In genomic region chr15:68812596-68813548, GRCh38 we compare ENCODE assay signal across 10 cellular contexts. TPM values are rescaled to one million over a fixed set of nuclear protein-coding genes. Genes with fewer than 3 reads are reported as not detected.
DNase-seq lines count a peak whose midpoint lies in the region; ATAC-seq and TF ChIP-seq lines count a peak whose summit lies in the region.
"Had no signal": no experiment of that assay in that cellular context is flagged by ENCODE, and none has a peak within 500 bp of the region (broad histone marks: within the 10 kb centered on the region; RNA-seq: fewer than 3 reads in every experiment).

No MANE protein-coding gene starts in this region.

- peaks cover 92% of the 10 kb centered on the region for H3K4me1 Mint-ChIP-seq in stimulated activated naive CD8-positive, alpha-beta T cell treated with anti-CD3 and anti-CD28 coated beads, Interleukin-15, Interleukin-2, amounts not matched to agents 100 ng/mL and 50 ng/mL, for 24 hours (ENCODE audit: low read depth)
- peaks cover 91% of the 10 kb centered on the region for H3K4me1 Mint-ChIP-seq in central memory CD8-positive, alpha-beta T cell
- H3K4me1 Mint-ChIP-seq in mesothelial cell of epicardium = peaks cover 70% of the 10 kb centered on the region

- no peak for TF ChIP-seq CTCF in mesothelial cell of epicardium (IDR thresholded peaks at IDR 0.05; ENCODE audit: unreplicated experiment)

- H3K9me3 Mint-ChIP-seq in stimulated activated naive CD8-positive, alpha-beta T cell treated with anti-CD3 and anti-CD28 coated beads, Interleukin-15, Interleukin-2, amounts not matched to agents 100 ng/mL and 50 ng/mL, for 24 hours = no peaks in the 10 kb centered on the region
- H3K9me3 Mint-ChIP-seq in central memory CD8-positive, alpha-beta T cell = no peaks in the 10 kb centered on the region
- H3K9me3 Mint-ChIP-seq in mesothelial cell of epicardium = no peaks in the 10 kb centered on the region

- ATAC-seq in stimulated activated naive CD8-positive, alpha-beta T cell treated with anti-CD3 and anti-CD28 coated beads, Interleukin-15, Interleukin-2, amounts not matched to agents 100 U/mL and 50 U/mL, for 24 hours = no peak
- no peak for ATAC-seq in central memory CD8-positive, alpha-beta T cell (replicated peaks; ENCODE audit: extremely low read depth, poor library complexity, severe bottlenecking)
- ATAC-seq in GM21528 (IDR thresholded peaks at IDR 0.05; ENCODE audit: low FRiP score, unreplicated experiment) (no peak), HG02642 (IDR thresholded peaks at IDR 0.05; ENCODE audit: poor library complexity, unreplicated experiment) (no peak)
- ATAC-seq: activated CD4-positive, CD25-positive, alpha-beta regulatory T cell treated with anti-CD3 and anti-CD28 coated beads, Interleukin-2, amount 50 U/mL, for 24 hours had no signal

- no peak overlapping the region for H3K4me3 Mint-ChIP-seq in stimulated activated naive CD8-positive, alpha-beta T cell treated with anti-CD3 and anti-CD28 coated beads, Interleukin-15, Interleukin-2, amounts not matched to agents 100 ng/mL and 50 ng/mL, for 24 hours
- no peak overlapping the region for H3K4me3 Mint-ChIP-seq in central memory CD8-positive, alpha-beta T cell
- no peak overlapping the region for H3K4me3 Mint-ChIP-seq in mesothelial cell of epicardium

- H3K36me3 Mint-ChIP-seq in stimulated activated naive CD8-positive, alpha-beta T cell treated with anti-CD3 and anti-CD28 coated beads, Interleukin-15, Interleukin-2, amounts not matched to agents 100 ng/mL and 50 ng/mL, for 24 hours (ENCODE audit: low read depth) = peaks cover 55% of the 10 kb centered on the region
- H3K36me3 Mint-ChIP-seq in central memory CD8-positive, alpha-beta T cell (ENCODE audit: insufficient read depth) = peaks cover 8% of the 10 kb centered on the region
- H3K36me3 Mint-ChIP-seq in mesothelial cell of epicardium = no peaks in the 10 kb centered on the region

- no peak for DNase-seq in stimulated activated naive CD8-positive, alpha-beta T cell treated with anti-CD3 and anti-CD28 coated beads, Interleukin-15, Interleukin-2, amounts not matched to agents 100 U/mL and 50 U/mL, for 24 hours
- no peak for DNase-seq in central memory CD8-positive, alpha-beta T cell (ENCODE audit: low spot score in 2 of 2)
- no peak for DNase-seq in mesothelial cell of epicardium (ENCODE audit: low spot score in 2 of 2, unreplicated experiment in 2 of 2)
- DNase-seq in NK-92 (lab: John Stamatoyannopoulos, UW; ENCODE audit: unreplicated experiment) = no peak
- no peak for DNase-seq in NCI-H1436 treated with DMSO at 0.1 percent for 48 hours (lab: John Stamatoyannopoulos, UW)
- DNase-seq: thyroid gland had no signal

- H3K27ac Mint-ChIP-seq in stimulated activated naive CD8-positive, alpha-beta T cell treated with anti-CD3 and anti-CD28 coated beads, Interleukin-15, Interleukin-2, amounts not matched to agents 100 ng/mL and 50 ng/mL, for 24 hours = peak overlapping the region; percentile 54
- H3K27ac Mint-ChIP-seq in central memory CD8-positive, alpha-beta T cell (ENCODE audit: low read depth) = peak overlapping the region; percentile 70
- H3K27ac Mint-ChIP-seq in mesothelial cell of epicardium = peak overlapping the region; percentile 97

- H3K27me3 Mint-ChIP-seq in stimulated activated naive CD8-positive, alpha-beta T cell treated with anti-CD3 and anti-CD28 coated beads, Interleukin-15, Interleukin-2, amounts not matched to agents 100 ng/mL and 50 ng/mL, for 24 hours = no peaks in the 10 kb centered on the region
- no peaks in the 10 kb centered on the region for H3K27me3 Mint-ChIP-seq in central memory CD8-positive, alpha-beta T cell
- no peaks in the 10 kb centered on the region for H3K27me3 Mint-ChIP-seq in mesothelial cell of epicardium (ENCODE audit: low read depth)

RNA-seq across cellular contexts. Expression of gene ANP32A, which starts 7.8 kb away (rescaled TPM):
- total RNA-seq in mesothelial cell of epicardium = 179 to 188 TPM (median 183 TPM) in 3 replicates
